ENCODE assay signal across 1 cellular context in the genomic region with DNA sequence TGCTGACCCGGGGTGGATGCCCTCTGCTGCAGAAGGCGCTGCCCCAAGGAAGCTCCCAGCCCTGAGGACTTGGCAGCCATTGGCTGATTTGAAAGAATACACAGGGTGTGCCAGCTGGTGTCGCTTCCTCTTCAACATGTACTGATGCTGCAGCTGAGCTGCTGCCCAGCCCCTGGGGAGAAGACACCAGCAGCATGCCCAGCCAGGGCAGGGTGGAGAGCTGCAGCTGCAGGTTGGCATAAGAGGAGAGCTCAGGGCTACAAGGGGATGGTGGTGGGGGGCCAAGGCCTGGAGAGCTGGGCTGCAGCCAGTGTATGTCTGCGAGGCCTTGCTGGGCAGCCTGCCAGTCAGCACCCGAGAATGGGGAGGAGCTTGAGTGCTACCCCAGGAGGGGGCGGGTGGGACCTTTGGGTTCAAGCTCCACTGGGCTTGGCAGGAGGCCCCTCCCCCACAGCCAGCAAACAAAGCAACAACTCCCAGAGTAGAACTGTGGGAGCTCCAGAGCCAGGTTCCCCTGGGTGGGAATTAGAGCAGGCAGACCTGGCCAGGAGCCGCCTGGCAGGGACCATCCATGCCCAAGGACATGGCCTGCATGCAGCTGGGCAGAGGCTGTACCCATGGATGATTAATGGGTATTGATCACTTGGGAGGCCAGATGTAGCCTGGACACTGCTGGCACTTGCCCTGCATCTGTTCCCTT.
A peak's percentile ranks its signal among the peaks of the same experiment; 100 is the strongest.
TF ChIP-seq lines count a peak whose summit lies in the region.

No MANE protein-coding gene starts in this region.

TF ChIP-seq in HepG2, 621 proteins besides CTCF, POLR2A, EP300 and RAD21 (continued from another document and continues in another):
- TF ChIP-seq NFKB2 (CRISPR knock-in tag; IDR thresholded peaks at IDR 0.05; ENCODE audit: borderline replicate concordance), result 0 out of 2 replicates have a peak, but pooled peaks have one; percentile 8
- peak; percentile 68 for TF ChIP-seq MED1 (CRISPR knock-in tag; IDR thresholded peaks at IDR 0.05)
- 0 out of 2 replicates have a peak, but pooled peaks have one; percentile 43 for TF ChIP-seq NFYC (CRISPR knock-in tag; IDR thresholded peaks at IDR 0.05)
- TF ChIP-seq FOXJ3 (CRISPR knock-in tag; IDR thresholded peaks at IDR 0.05; ENCODE audit: borderline replicate concordance), result peak; percentile 15; the same call in 1 of the 2 replicates
- no peak for TF ChIP-seq TGIF2 (CRISPR knock-in tag; IDR thresholded peaks at IDR 0.05)
- TF ChIP-seq, protein P1, sequence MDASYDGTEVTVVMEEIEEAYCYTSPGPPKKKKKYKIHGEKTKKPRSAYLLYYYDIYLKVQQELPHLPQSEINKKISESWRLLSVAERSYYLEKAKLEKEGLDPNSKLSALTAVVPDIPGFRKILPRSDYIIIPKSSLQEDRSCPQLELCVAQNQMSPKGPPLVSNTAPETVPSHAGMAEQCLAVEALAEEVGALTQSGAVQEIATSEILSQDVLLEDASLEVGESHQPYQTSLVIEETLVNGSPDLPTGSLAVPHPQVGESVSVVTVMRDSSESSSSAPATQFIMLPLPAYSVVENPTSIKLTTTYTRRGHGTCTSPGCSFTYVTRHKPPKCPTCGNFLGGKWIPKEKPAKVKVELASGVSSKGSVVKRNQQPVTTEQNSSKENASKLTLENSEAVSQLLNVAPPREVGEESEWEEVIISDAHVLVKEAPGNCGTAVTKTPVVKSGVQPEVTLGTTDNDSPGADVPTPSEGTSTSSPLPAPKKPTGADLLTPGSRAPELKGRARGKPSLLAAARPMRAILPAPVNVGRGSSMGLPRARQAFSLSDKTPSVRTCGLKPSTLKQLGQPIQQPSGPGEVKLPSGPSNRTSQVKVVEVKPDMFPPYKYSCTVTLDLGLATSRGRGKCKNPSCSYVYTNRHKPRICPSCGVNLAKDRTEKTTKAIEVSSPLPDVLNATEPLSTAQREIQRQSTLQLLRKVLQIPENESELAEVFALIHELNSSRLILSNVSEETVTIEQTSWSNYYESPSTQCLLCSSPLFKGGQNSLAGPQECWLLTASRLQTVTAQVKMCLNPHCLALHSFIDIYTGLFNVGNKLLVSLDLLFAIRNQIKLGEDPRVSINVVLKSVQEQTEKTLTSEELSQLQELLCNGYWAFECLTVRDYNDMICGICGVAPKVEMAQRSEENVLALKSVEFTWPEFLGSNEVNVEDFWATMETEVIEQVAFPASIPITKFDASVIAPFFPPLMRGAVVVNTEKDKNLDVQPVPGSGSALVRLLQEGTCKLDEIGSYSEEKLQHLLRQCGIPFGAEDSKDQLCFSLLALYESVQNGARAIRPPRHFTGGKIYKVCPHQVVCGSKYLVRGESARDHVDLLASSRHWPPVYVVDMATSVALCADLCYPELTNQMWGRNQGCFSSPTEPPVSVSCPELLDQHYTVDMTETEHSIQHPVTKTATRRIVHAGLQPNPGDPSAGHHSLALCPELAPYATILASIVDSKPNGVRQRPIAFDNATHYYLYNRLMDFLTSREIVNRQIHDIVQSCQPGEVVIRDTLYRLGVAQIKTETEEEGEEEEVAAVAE (CRISPR knock-in tag; IDR thresholded peaks at IDR 0.05; ENCODE audit: borderline replicate concordance), result no peak
- 0 out of 2 replicates have a peak, but pooled peaks have one; percentile 55 for TF ChIP-seq ZSCAN21 (CRISPR knock-in tag; IDR thresholded peaks at IDR 0.05; ENCODE audit: borderline replicate concordance)
- TF ChIP-seq, protein P2, sequence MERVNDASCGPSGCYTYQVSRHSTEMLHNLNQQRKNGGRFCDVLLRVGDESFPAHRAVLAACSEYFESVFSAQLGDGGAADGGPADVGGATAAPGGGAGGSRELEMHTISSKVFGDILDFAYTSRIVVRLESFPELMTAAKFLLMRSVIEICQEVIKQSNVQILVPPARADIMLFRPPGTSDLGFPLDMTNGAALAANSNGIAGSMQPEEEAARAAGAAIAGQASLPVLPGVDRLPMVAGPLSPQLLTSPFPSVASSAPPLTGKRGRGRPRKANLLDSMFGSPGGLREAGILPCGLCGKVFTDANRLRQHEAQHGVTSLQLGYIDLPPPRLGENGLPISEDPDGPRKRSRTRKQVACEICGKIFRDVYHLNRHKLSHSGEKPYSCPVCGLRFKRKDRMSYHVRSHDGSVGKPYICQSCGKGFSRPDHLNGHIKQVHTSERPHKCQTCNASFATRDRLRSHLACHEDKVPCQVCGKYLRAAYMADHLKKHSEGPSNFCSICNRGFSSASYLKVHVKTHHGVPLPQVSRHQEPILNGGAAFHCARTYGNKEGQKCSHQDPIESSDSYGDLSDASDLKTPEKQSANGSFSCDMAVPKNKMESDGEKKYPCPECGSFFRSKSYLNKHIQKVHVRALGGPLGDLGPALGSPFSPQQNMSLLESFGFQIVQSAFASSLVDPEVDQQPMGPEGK (CRISPR knock-in tag; IDR thresholded peaks at IDR 0.05), result peak; percentile 93
- TF ChIP-seq FOXP1 (IDR thresholded peaks at IDR 0.05), result no peak
- TF ChIP-seq FOXP1 (CRISPR knock-in tag; IDR thresholded peaks at IDR 0.05), result peak; percentile 53; the same call in 1 of the 2 replicates
- TF ChIP-seq CENPX (CRISPR knock-in tag; IDR thresholded peaks at IDR 0.05), result no peak
- peak; percentile 55; the same call in 1 of the 2 replicates for TF ChIP-seq GATAD2A (CRISPR knock-in tag; IDR thresholded peaks at IDR 0.05)
- peak; percentile 52; the same call in 1 of the 2 replicates for TF ChIP-seq YEATS4 (CRISPR knock-in tag; IDR thresholded peaks at IDR 0.05; ENCODE audit: borderline replicate concordance)
- TF ChIP-seq, protein P3, sequence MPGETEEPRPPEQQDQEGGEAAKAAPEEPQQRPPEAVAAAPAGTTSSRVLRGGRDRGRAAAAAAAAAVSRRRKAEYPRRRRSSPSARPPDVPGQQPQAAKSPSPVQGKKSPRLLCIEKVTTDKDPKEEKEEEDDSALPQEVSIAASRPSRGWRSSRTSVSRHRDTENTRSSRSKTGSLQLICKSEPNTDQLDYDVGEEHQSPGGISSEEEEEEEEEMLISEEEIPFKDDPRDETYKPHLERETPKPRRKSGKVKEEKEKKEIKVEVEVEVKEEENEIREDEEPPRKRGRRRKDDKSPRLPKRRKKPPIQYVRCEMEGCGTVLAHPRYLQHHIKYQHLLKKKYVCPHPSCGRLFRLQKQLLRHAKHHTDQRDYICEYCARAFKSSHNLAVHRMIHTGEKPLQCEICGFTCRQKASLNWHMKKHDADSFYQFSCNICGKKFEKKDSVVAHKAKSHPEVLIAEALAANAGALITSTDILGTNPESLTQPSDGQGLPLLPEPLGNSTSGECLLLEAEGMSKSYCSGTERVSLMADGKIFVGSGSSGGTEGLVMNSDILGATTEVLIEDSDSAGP (CRISPR knock-in tag; IDR thresholded peaks at IDR 0.05; ENCODE audit: borderline replicate concordance), result peak; percentile 48; the same call in 1 of the 2 replicates
- TF ChIP-seq NPAS2 (CRISPR knock-in tag; IDR thresholded peaks at IDR 0.05; ENCODE audit: borderline replicate concordance), result no peak
- TF ChIP-seq STAT5B (CRISPR knock-in tag; IDR thresholded peaks at IDR 0.05), result 0 out of 2 replicates have a peak, but pooled peaks have one; percentile 9
- no peak for TF ChIP-seq ZBTB8A (CRISPR knock-in tag; IDR thresholded peaks at IDR 0.05; ENCODE audit: borderline replicate concordance, low read depth)
- no peak for TF ChIP-seq SP1 (IDR thresholded peaks at IDR 0.05)
- peak; percentile 61; the same call in 1 of the 2 replicates for TF ChIP-seq SP1 (CRISPR knock-in tag; IDR thresholded peaks at IDR 0.05)
- TF ChIP-seq ZFX (CRISPR knock-in tag; IDR thresholded peaks at IDR 0.05; ENCODE audit: low read depth), result peak; percentile 87
- TF ChIP-seq ZNF292 (CRISPR knock-in tag; IDR thresholded peaks at IDR 0.05; ENCODE audit: borderline replicate concordance, low read depth), result peak; percentile 87
- TF ChIP-seq KLF13 (CRISPR knock-in tag; IDR thresholded peaks at IDR 0.05), result no peak
- TF ChIP-seq TEAD3 (CRISPR knock-in tag; optimal IDR thresholded peaks at IDR 0.05; ENCODE audit: borderline replicate concordance), result peak; percentile 48
- TF ChIP-seq ZNF550 (CRISPR knock-in tag; IDR thresholded peaks at IDR 0.05; ENCODE audit: borderline replicate concordance), result 0 out of 2 replicates have a peak, but pooled peaks have one; percentile 47
- TF ChIP-seq ZNF337 (CRISPR knock-in tag; IDR thresholded peaks at IDR 0.05; ENCODE audit: borderline replicate concordance, low read depth), result 0 out of 2 replicates have a peak, but pooled peaks have one; percentile 74
- TF ChIP-seq XRCC5 (optimal IDR thresholded peaks at IDR 0.05; ENCODE audit: low read length), result peak; percentile 76
- peak; percentile 74; the same call in 1 of the 2 replicates for TF ChIP-seq HOXD1 (CRISPR knock-in tag; IDR thresholded peaks at IDR 0.05)
- 0 out of 2 replicates have a peak, but pooled peaks have one; percentile 54 for TF ChIP-seq ZNF605 (CRISPR knock-in tag; IDR thresholded peaks at IDR 0.05)
- TF ChIP-seq STAG1 (CRISPR knock-in tag; IDR thresholded peaks at IDR 0.05), result peak; percentile 15; the same call in 1 of the 2 replicates
- peak; percentile 51; the same call in 1 of the 2 replicates for TF ChIP-seq KDM6A (CRISPR knock-in tag; IDR thresholded peaks at IDR 0.05; ENCODE audit: low read depth)
- TF ChIP-seq HDAC1 (CRISPR knock-in tag; IDR thresholded peaks at IDR 0.05), result peak; percentile 45
- no peak for TF ChIP-seq ZNF678 (CRISPR knock-in tag; IDR thresholded peaks at IDR 0.05)
- TF ChIP-seq PHF8 (CRISPR knock-in tag; IDR thresholded peaks at IDR 0.05), result peak; percentile 36; the same call in 1 of the 2 replicates
- 0 out of 2 replicates have a peak, but pooled peaks have one; percentile 17 for TF ChIP-seq ZNF136 (CRISPR knock-in tag; IDR thresholded peaks at IDR 0.05; ENCODE audit: low read depth)
- TF ChIP-seq, protein P4, sequence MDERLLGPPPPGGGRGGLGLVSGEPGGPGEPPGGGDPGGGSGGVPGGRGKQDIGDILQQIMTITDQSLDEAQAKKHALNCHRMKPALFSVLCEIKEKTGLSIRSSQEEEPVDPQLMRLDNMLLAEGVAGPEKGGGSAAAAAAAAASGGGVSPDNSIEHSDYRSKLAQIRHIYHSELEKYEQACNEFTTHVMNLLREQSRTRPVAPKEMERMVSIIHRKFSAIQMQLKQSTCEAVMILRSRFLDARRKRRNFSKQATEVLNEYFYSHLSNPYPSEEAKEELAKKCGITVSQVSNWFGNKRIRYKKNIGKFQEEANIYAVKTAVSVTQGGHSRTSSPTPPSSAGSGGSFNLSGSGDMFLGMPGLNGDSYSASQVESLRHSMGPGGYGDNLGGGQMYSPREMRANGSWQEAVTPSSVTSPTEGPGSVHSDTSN (CRISPR knock-in tag; IDR thresholded peaks at IDR 0.05), result no peak; the same call in 1 of the 2 replicates
- TF ChIP-seq ZMYM4 (CRISPR knock-in tag; IDR thresholded peaks at IDR 0.05), result peak; percentile 63; the same call in 1 of the 2 replicates
- TF ChIP-seq, protein P5, sequence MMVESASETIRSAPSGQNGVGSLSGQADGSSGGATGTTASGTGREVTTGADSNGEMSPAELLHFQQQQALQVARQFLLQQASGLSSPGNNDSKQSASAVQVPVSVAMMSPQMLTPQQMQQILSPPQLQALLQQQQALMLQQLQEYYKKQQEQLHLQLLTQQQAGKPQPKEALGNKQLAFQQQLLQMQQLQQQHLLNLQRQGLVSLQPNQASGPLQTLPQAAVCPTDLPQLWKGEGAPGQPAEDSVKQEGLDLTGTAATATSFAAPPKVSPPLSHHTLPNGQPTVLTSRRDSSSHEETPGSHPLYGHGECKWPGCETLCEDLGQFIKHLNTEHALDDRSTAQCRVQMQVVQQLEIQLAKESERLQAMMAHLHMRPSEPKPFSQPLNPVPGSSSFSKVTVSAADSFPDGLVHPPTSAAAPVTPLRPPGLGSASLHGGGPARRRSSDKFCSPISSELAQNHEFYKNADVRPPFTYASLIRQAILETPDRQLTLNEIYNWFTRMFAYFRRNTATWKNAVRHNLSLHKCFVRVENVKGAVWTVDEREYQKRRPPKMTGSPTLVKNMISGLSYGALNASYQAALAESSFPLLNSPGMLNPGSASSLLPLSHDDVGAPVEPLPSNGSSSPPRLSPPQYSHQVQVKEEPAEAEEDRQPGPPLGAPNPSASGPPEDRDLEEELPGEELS (CRISPR knock-in tag; IDR thresholded peaks at IDR 0.05), result peak; percentile 77
- 0 out of 2 replicates have a peak, but pooled peaks have one; percentile 22 for TF ChIP-seq ZNF143 (CRISPR knock-in tag; IDR thresholded peaks at IDR 0.05)
- TF ChIP-seq YEATS2 (CRISPR knock-in tag; IDR thresholded peaks at IDR 0.05; ENCODE audit: borderline replicate concordance), result peak; percentile 56; the same call in 1 of the 2 replicates
- TF ChIP-seq ZNF264 (CRISPR knock-in tag; IDR thresholded peaks at IDR 0.05), result peak; percentile 45; the same call in 1 of the 2 replicates
- 0 out of 2 replicates have a peak, but pooled peaks have one; percentile 35 for TF ChIP-seq ZNF724P (CRISPR knock-in tag; IDR thresholded peaks at IDR 0.05; ENCODE audit: borderline replicate concordance)
- TF ChIP-seq LCORL (IDR thresholded peaks at IDR 0.05), result no peak
- peak; percentile 87 for TF ChIP-seq LCORL (CRISPR knock-in tag; IDR thresholded peaks at IDR 0.05)
- no peak for TF ChIP-seq CREM (IDR thresholded peaks at IDR 0.05)
- no peak for TF ChIP-seq CREM (CRISPR knock-in tag; IDR thresholded peaks at IDR 0.05)
- no peak for TF ChIP-seq SMARCC2 (IDR thresholded peaks at IDR 0.05)
- TF ChIP-seq KAT8 (CRISPR knock-in tag; IDR thresholded peaks at IDR 0.05), result peak; percentile 64; the same call in 1 of the 2 replicates
- TF ChIP-seq, protein P6, sequence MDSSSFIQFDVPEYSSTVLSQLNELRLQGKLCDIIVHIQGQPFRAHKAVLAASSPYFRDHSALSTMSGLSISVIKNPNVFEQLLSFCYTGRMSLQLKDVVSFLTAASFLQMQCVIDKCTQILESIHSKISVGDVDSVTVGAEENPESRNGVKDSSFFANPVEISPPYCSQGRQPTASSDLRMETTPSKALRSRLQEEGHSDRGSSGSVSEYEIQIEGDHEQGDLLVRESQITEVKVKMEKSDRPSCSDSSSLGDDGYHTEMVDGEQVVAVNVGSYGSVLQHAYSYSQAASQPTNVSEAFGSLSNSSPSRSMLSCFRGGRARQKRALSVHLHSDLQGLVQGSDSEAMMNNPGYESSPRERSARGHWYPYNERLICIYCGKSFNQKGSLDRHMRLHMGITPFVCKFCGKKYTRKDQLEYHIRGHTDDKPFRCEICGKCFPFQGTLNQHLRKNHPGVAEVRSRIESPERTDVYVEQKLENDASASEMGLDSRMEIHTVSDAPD (CRISPR knock-in tag; IDR thresholded peaks at IDR 0.05), result peak; percentile 20; the same call in 1 of the 2 replicates
- no peak for TF ChIP-seq PCBP1 (IDR thresholded peaks at IDR 0.05; ENCODE audit: borderline replicate concordance, low read depth, low read length)
- 0 out of 2 replicates have a peak, but pooled peaks have one; percentile 50 for TF ChIP-seq ZBTB7B (CRISPR knock-in tag; IDR thresholded peaks at IDR 0.05)
- TF ChIP-seq FOXC1 (CRISPR knock-in tag; IDR thresholded peaks at IDR 0.05; ENCODE audit: borderline replicate concordance), result peak; percentile 57; the same call in 1 of the 2 replicates
- TF ChIP-seq, protein P7, sequence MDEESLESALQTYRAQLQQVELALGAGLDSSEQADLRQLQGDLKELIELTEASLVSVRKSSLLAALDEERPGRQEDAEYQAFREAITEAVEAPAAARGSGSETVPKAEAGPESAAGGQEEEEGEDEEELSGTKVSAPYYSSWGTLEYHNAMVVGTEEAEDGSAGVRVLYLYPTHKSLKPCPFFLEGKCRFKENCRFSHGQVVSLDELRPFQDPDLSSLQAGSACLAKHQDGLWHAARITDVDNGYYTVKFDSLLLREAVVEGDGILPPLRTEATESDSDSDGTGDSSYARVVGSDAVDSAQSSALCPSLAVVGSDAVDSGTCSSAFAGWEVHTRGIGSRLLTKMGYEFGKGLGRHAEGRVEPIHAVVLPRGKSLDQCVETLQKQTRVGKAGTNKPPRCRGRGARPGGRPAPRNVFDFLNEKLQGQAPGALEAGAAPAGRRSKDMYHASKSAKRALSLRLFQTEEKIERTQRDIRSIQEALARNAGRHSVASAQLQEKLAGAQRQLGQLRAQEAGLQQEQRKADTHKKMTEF (CRISPR knock-in tag; IDR thresholded peaks at IDR 0.05), result peak; percentile 38; the same call in 1 of the 2 replicates
